2 cellular contexts compared by ENCODE assay signal in the genomic region with DNA sequence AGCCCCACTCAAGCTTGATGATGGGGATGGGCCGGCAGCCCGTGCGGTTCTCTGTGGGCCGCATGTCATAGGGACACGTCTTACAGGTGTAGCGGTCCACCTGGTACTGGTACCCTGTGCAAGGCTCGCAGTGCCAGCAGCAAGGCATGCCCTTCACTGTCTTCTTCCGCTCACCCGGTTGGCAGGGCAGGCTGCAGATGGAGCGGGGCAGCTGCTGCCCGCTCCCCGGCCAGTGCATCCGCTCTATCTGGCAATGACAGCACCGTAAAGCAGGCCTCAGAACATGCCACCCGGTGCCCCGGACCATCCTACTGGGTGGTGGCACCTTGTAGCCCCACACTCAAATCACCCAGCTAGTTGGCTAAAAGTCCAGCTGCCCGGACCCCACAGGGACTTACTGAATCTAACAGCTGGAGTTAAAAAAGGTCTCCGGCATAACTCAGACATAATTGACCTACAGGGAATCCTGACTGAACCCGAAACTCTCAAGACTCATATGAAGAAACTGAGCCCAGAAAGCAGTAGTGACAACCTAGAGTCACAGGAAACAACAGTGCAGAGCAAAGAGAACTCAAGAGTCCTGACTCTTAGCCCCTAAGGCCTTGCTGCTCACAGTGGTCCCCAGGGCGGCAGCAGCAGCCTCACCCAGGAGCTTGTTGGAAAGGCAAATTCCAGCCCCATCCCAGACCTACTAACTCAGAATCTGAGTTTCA.
TF ChIP-seq lines count a peak whose summit lies in the region.

No MANE protein-coding gene starts in this region.

TF ChIP-seq in GM12891, 5 proteins besides CTCF, POLR2A, EP300 and RAD21:
- TF ChIP-seq SPI1 (IDR thresholded peaks at IDR 0.05; ENCODE audit: low read depth, low read length) (0 out of 2 replicates have a peak, but pooled peaks have one; percentile 13), POU2F2 (IDR thresholded peaks at IDR 0.05; ENCODE audit: low read depth, low read length) (no peak), POLR2AphosphoS5 (IDR thresholded peaks at IDR 0.05; ENCODE audit: low read depth, low read length) (no peak), TAF1 (IDR thresholded peaks at IDR 0.05; ENCODE audit: low read depth, low read length) (no peak)

TF ChIP-seq in IMR-90, 13 proteins besides CTCF, POLR2A, EP300 and RAD21:
- TF ChIP-seq CHD1 (IDR thresholded peaks at IDR 0.05; ENCODE audit: low read depth, low read length): no peak
- TF ChIP-seq, protein P1, sequence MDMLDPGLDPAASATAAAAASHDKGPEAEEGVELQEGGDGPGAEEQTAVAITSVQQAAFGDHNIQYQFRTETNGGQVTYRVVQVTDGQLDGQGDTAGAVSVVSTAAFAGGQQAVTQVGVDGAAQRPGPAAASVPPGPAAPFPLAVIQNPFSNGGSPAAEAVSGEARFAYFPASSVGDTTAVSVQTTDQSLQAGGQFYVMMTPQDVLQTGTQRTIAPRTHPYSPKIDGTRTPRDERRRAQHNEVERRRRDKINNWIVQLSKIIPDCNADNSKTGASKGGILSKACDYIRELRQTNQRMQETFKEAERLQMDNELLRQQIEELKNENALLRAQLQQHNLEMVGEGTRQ (IDR thresholded peaks at IDR 0.05; ENCODE audit: low read depth, low read length): no peak
- TF ChIP-seq SMC3 (IDR thresholded peaks at IDR 0.05; ENCODE audit: low read depth, low read length): no peak
- TF ChIP-seq MXI1 (IDR thresholded peaks at IDR 0.05; ENCODE audit: borderline replicate concordance, low read depth, low read length): no peak
- no peak for TF ChIP-seq MAFK (IDR thresholded peaks at IDR 0.05; ENCODE audit: low read depth, low read length)
- TF ChIP-seq, protein P2, sequence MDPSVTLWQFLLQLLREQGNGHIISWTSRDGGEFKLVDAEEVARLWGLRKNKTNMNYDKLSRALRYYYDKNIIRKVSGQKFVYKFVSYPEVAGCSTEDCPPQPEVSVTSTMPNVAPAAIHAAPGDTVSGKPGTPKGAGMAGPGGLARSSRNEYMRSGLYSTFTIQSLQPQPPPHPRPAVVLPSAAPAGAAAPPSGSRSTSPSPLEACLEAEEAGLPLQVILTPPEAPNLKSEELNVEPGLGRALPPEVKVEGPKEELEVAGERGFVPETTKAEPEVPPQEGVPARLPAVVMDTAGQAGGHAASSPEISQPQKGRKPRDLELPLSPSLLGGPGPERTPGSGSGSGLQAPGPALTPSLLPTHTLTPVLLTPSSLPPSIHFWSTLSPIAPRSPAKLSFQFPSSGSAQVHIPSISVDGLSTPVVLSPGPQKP (IDR thresholded peaks at IDR 0.05; ENCODE audit: borderline replicate concordance, low read depth, low read length): no peak
- no peak for TF ChIP-seq RFX5 (IDR thresholded peaks at IDR 0.05; ENCODE audit: low read depth, low read length)
- TF ChIP-seq FOS (IDR thresholded peaks at IDR 0.05; ENCODE audit: low read depth, low read length): no peak
- TF ChIP-seq NFE2L2 (IDR thresholded peaks at IDR 0.05; ENCODE audit: low read depth, low read length): no peak
- no peak for TF ChIP-seq MAZ (IDR thresholded peaks at IDR 0.05; ENCODE audit: borderline replicate concordance, low read depth, low read length)
- no peak for TF ChIP-seq RCOR1 (IDR thresholded peaks at IDR 0.05; ENCODE audit: insufficient replicate concordance, low read length)
- no peak for TF ChIP-seq BHLHE40 (IDR thresholded peaks at IDR 0.05; ENCODE audit: low read depth, low read length)
- TF ChIP-seq CEBPB (IDR thresholded peaks at IDR 0.05; ENCODE audit: low read depth, low read length): no peak
